Comparison of ENCODE assay signal across 1 cellular context in genomic region chr1:173861731-173862145, GRCh38.
TF ChIP-seq lines count a peak whose summit lies in the region.

No MANE protein-coding gene starts in this region.

TF ChIP-seq in WTC11, 78 proteins besides CTCF, POLR2A, EP300 and RAD21 (continued from another document):
- TF ChIP-seq MLX (CRISPR knock-in tag; IDR thresholded peaks at IDR 0.05) = peak; percentile 50; the same call in 1 of the 2 replicates
- TF ChIP-seq, protein P1, sequence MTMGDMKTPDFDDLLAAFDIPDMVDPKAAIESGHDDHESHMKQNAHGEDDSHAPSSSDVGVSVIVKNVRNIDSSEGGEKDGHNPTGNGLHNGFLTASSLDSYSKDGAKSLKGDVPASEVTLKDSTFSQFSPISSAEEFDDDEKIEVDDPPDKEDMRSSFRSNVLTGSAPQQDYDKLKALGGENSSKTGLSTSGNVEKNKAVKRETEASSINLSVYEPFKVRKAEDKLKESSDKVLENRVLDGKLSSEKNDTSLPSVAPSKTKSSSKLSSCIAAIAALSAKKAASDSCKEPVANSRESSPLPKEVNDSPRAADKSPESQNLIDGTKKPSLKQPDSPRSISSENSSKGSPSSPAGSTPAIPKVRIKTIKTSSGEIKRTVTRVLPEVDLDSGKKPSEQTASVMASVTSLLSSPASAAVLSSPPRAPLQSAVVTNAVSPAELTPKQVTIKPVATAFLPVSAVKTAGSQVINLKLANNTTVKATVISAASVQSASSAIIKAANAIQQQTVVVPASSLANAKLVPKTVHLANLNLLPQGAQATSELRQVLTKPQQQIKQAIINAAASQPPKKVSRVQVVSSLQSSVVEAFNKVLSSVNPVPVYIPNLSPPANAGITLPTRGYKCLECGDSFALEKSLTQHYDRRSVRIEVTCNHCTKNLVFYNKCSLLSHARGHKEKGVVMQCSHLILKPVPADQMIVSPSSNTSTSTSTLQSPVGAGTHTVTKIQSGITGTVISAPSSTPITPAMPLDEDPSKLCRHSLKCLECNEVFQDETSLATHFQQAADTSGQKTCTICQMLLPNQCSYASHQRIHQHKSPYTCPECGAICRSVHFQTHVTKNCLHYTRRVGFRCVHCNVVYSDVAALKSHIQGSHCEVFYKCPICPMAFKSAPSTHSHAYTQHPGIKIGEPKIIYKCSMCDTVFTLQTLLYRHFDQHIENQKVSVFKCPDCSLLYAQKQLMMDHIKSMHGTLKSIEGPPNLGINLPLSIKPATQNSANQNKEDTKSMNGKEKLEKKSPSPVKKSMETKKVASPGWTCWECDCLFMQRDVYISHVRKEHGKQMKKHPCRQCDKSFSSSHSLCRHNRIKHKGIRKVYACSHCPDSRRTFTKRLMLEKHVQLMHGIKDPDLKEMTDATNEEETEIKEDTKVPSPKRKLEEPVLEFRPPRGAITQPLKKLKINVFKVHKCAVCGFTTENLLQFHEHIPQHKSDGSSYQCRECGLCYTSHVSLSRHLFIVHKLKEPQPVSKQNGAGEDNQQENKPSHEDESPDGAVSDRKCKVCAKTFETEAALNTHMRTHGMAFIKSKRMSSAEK (CRISPR knock-in tag; IDR thresholded peaks at IDR 0.05; ENCODE audit: borderline replicate concordance) = peak; percentile 91
- no peak for TF ChIP-seq SOX15 (CRISPR knock-in tag; IDR thresholded peaks at IDR 0.05)
- TF ChIP-seq ZNF396 (CRISPR knock-in tag; IDR thresholded peaks at IDR 0.05; ENCODE audit: borderline replicate concordance) = no peak
- no peak for TF ChIP-seq ZNF512 (CRISPR knock-in tag; IDR thresholded peaks at IDR 0.05; ENCODE audit: borderline replicate concordance)
- TF ChIP-seq ZNF416 (CRISPR knock-in tag; IDR thresholded peaks at IDR 0.05) = peak; percentile 97
- no peak; the same call in 1 of the 2 replicates for TF ChIP-seq CREM (CRISPR knock-in tag; IDR thresholded peaks at IDR 0.05)
- no peak for TF ChIP-seq TEAD1 (CRISPR knock-in tag; IDR thresholded peaks at IDR 0.05)
- TF ChIP-seq, protein P2, sequence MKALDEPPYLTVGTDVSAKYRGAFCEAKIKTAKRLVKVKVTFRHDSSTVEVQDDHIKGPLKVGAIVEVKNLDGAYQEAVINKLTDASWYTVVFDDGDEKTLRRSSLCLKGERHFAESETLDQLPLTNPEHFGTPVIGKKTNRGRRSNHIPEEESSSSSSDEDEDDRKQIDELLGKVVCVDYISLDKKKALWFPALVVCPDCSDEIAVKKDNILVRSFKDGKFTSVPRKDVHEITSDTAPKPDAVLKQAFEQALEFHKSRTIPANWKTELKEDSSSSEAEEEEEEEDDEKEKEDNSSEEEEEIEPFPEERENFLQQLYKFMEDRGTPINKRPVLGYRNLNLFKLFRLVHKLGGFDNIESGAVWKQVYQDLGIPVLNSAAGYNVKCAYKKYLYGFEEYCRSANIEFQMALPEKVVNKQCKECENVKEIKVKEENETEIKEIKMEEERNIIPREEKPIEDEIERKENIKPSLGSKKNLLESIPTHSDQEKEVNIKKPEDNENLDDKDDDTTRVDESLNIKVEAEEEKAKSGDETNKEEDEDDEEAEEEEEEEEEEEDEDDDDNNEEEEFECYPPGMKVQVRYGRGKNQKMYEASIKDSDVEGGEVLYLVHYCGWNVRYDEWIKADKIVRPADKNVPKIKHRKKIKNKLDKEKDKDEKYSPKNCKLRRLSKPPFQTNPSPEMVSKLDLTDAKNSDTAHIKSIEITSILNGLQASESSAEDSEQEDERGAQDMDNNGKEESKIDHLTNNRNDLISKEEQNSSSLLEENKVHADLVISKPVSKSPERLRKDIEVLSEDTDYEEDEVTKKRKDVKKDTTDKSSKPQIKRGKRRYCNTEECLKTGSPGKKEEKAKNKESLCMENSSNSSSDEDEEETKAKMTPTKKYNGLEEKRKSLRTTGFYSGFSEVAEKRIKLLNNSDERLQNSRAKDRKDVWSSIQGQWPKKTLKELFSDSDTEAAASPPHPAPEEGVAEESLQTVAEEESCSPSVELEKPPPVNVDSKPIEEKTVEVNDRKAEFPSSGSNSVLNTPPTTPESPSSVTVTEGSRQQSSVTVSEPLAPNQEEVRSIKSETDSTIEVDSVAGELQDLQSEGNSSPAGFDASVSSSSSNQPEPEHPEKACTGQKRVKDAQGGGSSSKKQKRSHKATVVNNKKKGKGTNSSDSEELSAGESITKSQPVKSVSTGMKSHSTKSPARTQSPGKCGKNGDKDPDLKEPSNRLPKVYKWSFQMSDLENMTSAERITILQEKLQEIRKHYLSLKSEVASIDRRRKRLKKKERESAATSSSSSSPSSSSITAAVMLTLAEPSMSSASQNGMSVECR (CRISPR knock-in tag; IDR thresholded peaks at IDR 0.05; ENCODE audit: borderline replicate concordance) = no peak
